In genomic region chr2:192809173-192809572, GRCh38 we compare ENCODE assay signal across 9 cellular contexts.
"Had no signal": no experiment of that assay in that cellular context is flagged by ENCODE, and none has a peak within 500 bp of the region (broad histone marks: within the 10 kb centered on the region; RNA-seq: fewer than 3 reads in every experiment).

No MANE protein-coding gene starts in this region.

- H3K4me1 ChIP-seq: HAP-1 had no signal

- H3K4me2 ChIP-seq: GM23338, KMS-11 had no signal

- DNase-seq: H7, HFFc6, Karpas-422, KBM-7 had no signal

- H3K9me3 ChIP-seq: HAP-1 had no signal

- H3K9ac ChIP-seq: KMS-11 had no signal

- H3K27ac ChIP-seq: HL-60, KMS-11 had no signal

- ATAC-seq: GM23338, HCT116 had no signal

- H3K4me3 ChIP-seq: GM23338, HAP-1 had no signal

- H3K36me3 ChIP-seq: HAP-1 had no signal

- H2AFZ ChIP-seq: GM23338 had no signal
